In the genomic region with DNA sequence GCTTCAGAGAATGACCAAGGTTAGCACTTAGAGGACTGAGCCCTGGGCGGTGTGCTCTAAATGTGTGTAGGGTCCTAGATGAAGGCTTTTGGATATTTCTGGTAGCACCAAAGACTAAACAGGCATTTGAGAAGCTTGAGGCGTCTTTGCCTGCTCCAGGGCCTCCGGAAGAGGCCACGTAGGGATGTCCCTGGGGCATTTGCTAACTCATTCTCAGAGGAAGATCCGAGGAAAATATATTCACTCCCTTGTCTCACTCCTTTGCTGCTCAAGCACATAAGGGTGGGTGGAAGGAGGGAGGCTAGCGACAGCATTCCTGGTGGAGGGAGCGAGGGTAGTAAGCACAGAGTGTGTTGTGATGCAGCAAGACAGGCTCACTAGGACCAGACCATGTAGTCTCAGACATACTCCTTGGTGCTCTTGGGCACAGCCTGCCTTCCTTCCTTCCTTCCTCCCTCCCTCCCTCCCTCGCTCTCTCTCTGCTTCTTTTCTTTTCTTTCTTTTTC, we compare ENCODE assay signal across 1 cellular context.
TF ChIP-seq lines count a peak whose summit lies in the region.

No MANE protein-coding gene starts in this region.

TF ChIP-seq in HCT116, 20 proteins besides CTCF, POLR2A, EP300 and RAD21:
- TF ChIP-seq CBX3 (IDR thresholded peaks at IDR 0.05; ENCODE audit: low read depth) (no peak), YY1 (IDR thresholded peaks at IDR 0.05; ENCODE audit: extremely low read depth, insufficient replicate concordance, low read depth, low read length) (no peak), EZH2 (IDR thresholded peaks at IDR 0.05) (no peak), TCF7L2 (IDR thresholded peaks at IDR 0.05; ENCODE audit: borderline replicate concordance, extremely low read depth, insufficient read depth, insufficient read length) (no peak), SRF (IDR thresholded peaks at IDR 0.05; ENCODE audit: low read depth) (no peak), POLR2AphosphoS5 (IDR thresholded peaks at IDR 0.05; ENCODE audit: low read depth, low read length) (no peak), CEBPB (IDR thresholded peaks at IDR 0.05; ENCODE audit: low read depth) (no peak), EZH2phosphoT487 (IDR thresholded peaks at IDR 0.05; ENCODE audit: borderline replicate concordance) (no peak), SP1 (IDR thresholded peaks at IDR 0.05; ENCODE audit: low read depth) (no peak), EGR1 (IDR thresholded peaks at IDR 0.05; ENCODE audit: low read depth) (no peak)
- TF ChIP-seq, protein P1, sequence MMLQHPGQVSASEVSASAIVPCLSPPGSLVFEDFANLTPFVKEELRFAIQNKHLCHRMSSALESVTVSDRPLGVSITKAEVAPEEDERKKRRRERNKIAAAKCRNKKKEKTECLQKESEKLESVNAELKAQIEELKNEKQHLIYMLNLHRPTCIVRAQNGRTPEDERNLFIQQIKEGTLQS (IDR thresholded peaks at IDR 0.05): no peak
- TF ChIP-seq, protein P2, sequence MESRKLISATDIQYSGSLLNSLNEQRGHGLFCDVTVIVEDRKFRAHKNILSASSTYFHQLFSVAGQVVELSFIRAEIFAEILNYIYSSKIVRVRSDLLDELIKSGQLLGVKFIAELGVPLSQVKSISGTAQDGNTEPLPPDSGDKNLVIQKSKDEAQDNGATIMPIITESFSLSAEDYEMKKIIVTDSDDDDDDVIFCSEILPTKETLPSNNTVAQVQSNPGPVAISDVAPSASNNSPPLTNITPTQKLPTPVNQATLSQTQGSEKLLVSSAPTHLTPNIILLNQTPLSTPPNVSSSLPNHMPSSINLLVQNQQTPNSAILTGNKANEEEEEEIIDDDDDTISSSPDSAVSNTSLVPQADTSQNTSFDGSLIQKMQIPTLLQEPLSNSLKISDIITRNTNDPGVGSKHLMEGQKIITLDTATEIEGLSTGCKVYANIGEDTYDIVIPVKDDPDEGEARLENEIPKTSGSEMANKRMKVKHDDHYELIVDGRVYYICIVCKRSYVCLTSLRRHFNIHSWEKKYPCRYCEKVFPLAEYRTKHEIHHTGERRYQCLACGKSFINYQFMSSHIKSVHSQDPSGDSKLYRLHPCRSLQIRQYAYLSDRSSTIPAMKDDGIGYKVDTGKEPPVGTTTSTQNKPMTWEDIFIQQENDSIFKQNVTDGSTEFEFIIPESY (IDR thresholded peaks at IDR 0.05; ENCODE audit: extremely low read depth, insufficient replicate concordance, low read length): no peak
